In the genomic region with DNA sequence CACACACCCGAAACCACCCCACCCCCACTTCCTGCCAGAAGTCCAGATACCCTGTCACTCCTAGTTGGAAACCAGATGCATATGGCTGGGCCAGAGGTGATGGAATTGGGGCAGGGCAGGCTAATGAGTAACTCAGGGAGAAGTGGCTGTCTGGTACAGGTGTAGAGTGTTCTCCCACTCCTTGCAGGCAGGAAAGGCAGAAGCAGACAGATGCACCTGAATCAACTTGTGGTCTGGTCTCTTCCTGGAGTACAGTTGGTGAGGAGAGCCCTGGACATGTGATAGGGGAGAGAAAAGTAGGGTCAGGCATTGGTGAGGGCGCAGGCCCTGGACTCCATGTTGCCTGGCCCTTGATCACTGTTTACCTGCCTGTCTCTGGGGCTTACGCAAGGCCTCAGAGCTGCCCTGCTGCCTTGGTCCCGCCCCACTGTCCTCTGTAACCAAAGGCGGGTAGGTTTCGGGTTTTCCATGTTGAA, we compare ENCODE assay signal across 1 cellular context.
TF ChIP-seq lines count a peak whose summit lies in the region.

No MANE protein-coding gene starts in this region.

TF ChIP-seq in GM23338, 12 proteins besides CTCF, POLR2A, EP300 and RAD21 (continued from another document):
- TF ChIP-seq, protein P1, sequence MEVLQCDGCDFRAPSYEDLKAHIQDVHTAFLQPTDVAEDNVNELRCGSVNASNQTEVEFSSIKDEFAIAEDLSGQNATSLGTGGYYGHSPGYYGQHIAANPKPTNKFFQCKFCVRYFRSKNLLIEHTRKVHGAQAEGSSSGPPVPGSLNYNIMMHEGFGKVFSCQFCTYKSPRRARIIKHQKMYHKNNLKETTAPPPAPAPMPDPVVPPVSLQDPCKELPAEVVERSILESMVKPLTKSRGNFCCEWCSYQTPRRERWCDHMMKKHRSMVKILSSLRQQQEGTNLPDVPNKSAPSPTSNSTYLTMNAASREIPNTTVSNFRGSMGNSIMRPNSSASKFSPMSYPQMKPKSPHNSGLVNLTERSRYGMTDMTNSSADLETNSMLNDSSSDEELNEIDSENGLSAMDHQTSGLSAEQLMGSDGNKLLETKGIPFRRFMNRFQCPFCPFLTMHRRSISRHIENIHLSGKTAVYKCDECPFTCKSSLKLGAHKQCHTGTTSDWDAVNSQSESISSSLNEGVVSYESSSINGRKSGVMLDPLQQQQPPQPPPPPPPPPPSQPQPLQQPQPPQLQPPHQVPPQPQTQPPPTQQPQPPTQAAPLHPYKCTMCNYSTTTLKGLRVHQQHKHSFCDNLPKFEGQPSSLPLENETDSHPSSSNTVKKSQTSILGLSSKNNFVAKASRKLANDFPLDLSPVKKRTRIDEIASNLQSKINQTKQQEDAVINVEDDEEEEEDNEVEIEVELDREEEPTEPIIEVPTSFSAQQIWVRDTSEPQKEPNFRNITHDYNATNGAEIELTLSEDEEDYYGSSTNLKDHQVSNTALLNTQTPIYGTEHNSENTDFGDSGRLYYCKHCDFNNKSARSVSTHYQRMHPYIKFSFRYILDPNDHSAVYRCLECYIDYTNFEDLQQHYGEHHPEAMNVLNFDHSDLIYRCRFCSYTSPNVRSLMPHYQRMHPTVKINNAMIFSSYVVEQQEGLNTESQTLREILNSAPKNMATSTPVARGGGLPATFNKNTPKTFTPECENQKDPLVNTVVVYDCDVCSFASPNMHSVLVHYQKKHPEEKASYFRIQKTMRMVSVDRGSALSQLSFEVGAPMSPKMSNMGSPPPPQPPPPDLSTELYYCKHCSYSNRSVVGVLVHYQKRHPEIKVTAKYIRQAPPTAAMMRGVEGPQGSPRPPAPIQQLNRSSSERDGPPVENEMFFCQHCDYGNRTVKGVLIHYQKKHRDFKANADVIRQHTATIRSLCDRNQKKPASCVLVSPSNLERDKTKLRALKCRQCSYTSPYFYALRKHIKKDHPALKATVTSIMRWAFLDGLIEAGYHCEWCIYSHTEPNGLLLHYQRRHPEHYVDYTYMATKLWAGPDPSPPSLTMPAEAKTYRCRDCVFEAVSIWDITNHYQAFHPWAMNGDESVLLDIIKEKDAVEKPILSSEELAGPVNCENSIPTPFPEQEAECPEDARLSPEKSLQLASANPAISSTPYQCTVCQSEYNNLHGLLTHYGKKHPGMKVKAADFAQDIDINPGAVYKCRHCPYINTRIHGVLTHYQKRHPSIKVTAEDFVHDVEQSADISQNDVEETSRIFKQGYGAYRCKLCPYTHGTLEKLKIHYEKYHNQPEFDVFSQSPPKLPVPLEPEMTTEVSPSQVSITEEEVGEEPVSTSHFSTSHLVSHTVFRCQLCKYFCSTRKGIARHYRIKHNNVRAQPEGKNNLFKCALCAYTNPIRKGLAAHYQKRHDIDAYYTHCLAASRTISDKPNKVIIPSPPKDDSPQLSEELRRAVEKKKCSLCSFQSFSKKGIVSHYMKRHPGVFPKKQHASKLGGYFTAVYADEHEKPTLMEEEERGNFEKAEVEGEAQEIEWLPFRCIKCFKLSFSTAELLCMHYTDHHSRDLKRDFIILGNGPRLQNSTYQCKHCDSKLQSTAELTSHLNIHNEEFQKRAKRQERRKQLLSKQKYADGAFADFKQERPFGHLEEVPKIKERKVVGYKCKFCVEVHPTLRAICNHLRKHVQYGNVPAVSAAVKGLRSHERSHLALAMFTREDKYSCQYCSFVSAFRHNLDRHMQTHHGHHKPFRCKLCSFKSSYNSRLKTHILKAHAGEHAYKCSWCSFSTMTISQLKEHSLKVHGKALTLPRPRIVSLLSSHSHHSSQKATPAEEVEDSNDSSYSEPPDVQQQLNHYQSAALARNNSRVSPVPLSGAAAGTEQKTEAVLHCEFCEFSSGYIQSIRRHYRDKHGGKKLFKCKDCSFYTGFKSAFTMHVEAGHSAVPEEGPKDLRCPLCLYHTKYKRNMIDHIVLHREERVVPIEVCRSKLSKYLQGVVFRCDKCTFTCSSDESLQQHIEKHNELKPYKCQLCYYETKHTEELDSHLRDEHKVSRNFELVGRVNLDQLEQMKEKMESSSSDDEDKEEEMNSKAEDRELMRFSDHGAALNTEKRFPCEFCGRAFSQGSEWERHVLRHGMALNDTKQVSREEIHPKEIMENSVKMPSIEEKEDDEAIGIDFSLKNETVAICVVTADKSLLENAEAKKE (CRISPR knock-in tag; IDR thresholded peaks at IDR 0.05), result no peak
- TF ChIP-seq POLR2AphosphoS5 (IDR thresholded peaks at IDR 0.05; ENCODE audit: low read depth) (no peak), ZNF114 (CRISPR knock-in tag; IDR thresholded peaks at IDR 0.05) (no peak), ZNF331 (CRISPR knock-in tag; IDR thresholded peaks at IDR 0.05; ENCODE audit: low read depth) (no peak)
- TF ChIP-seq, protein P2, sequence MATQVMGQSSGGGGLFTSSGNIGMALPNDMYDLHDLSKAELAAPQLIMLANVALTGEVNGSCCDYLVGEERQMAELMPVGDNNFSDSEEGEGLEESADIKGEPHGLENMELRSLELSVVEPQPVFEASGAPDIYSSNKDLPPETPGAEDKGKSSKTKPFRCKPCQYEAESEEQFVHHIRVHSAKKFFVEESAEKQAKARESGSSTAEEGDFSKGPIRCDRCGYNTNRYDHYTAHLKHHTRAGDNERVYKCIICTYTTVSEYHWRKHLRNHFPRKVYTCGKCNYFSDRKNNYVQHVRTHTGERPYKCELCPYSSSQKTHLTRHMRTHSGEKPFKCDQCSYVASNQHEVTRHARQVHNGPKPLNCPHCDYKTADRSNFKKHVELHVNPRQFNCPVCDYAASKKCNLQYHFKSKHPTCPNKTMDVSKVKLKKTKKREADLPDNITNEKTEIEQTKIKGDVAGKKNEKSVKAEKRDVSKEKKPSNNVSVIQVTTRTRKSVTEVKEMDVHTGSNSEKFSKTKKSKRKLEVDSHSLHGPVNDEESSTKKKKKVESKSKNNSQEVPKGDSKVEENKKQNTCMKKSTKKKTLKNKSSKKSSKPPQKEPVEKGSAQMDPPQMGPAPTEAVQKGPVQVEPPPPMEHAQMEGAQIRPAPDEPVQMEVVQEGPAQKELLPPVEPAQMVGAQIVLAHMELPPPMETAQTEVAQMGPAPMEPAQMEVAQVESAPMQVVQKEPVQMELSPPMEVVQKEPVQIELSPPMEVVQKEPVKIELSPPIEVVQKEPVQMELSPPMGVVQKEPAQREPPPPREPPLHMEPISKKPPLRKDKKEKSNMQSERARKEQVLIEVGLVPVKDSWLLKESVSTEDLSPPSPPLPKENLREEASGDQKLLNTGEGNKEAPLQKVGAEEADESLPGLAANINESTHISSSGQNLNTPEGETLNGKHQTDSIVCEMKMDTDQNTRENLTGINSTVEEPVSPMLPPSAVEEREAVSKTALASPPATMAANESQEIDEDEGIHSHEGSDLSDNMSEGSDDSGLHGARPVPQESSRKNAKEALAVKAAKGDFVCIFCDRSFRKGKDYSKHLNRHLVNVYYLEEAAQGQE (IDR thresholded peaks at IDR 0.05; ENCODE audit: unreplicated experiment), result no peak
